Comparison of ENCODE assay signal across 17 cellular contexts in genomic region chr2:156401863-156402262, GRCh38. TPM values are rescaled to one million over a fixed set of nuclear protein-coding genes. Genes with fewer than 3 reads are reported as not detected.
A peak's percentile ranks its signal among the peaks of the same experiment; 100 is the strongest.
DNase-seq lines count a peak whose midpoint lies in the region; TF ChIP-seq lines count a peak whose summit lies in the region.
"Had no signal": no experiment of that assay in that cellular context is flagged by ENCODE, and none has a peak within 500 bp of the region (broad histone marks: within the 10 kb centered on the region; RNA-seq: fewer than 3 reads in every experiment).

No MANE protein-coding gene starts in this region.

- TF ChIP-seq CTCF in Calu3 (IDR thresholded peaks at IDR 0.05; ENCODE audit: unreplicated experiment) (no peak), Loucy (conservative IDR thresholded peaks at IDR 0.05; ENCODE audit: low read length) (no peak)

- 0 out of 2 replicates have a peak overlapping the region, but pooled peaks have one; percentile 3 for H2AFZ ChIP-seq in Loucy (ENCODE audit: low read length)

- peaks cover 29% of the 10 kb centered on the region for H3K36me3 Mint-ChIP-seq in Calu3 (ENCODE audit: insufficient read depth, unreplicated experiment)

- no peaks in the 10 kb centered on the region for H3K27me3 ChIP-seq in Loucy (ENCODE audit: insufficient read depth, low read length, poor library complexity, severe bottlenecking)
- H3K27me3 ChIP-seq in H7 (ENCODE audit: control insufficient read depth, insufficient read depth, low read length): peaks cover 4% of the 10 kb centered on the region; the same call in 1 of the 2 replicates
- H3K27me3 ChIP-seq: ascending aorta, spleen, stomach had no signal

- no peak overlapping the region for H3K9ac ChIP-seq in Loucy (ENCODE audit: low read depth, low read length, poor library complexity, severe bottlenecking)

- BruUV-seq in Calu3 (replicated peaks; lab: Mats Ljungman, UMichigan): no TSS peak

- no peak overlapping the region for H3K4me3 Mint-ChIP-seq in Calu3 (ENCODE audit: low read depth, unreplicated experiment)
- H3K4me3 Mint-ChIP-seq: activated CD8-positive, alpha-beta memory T cell treated with anti-CD3 and anti-CD28 coated beads, Interleukin-2, amount 10 ng/mL, durations not matched to agents 7 days and 5 days had no signal

- CTCF ChIA-PET in Calu3 (lab: Charles Lee): interaction anchor here (0.6 kb wide), 1 partner anchor 14 kb away, joined by 5 read pairs; no protein-coding TSS in a partner anchor

- no peaks in the 10 kb centered on the region for H4K20me1 ChIP-seq in Loucy (ENCODE audit: insufficient read depth, low read length, poor library complexity, severe bottlenecking)

- peaks cover 3% of the 10 kb centered on the region for H3F3A ChIP-seq in Loucy (ENCODE audit: low read depth)

- H3K27ac Mint-ChIP-seq in Calu3 (ENCODE audit: unreplicated experiment): peak overlapping the region; percentile 99
- H3K27ac Mint-ChIP-seq: activated CD8-positive, alpha-beta memory T cell treated with anti-CD3 and anti-CD28 coated beads, Interleukin-2, amount 10 ng/mL, durations not matched to agents 7 days and 5 days had no signal

- H3K4me1 ChIP-seq in Loucy (ENCODE audit: insufficient read depth, low read length, poor library complexity, severe bottlenecking): peaks cover 33% of the 10 kb centered on the region

- H3K9me3 ChIP-seq in Loucy (ENCODE audit: insufficient read depth, low read depth, low read length): no peaks in the 10 kb centered on the region
- H3K9me3 ChIP-seq: ascending aorta, lower lobe of right lung, spleen, stomach had no signal

- no peaks in the 10 kb centered on the region for H3K27me3 Mint-ChIP-seq in Calu3 (ENCODE audit: unreplicated experiment)
- H3K27me3 Mint-ChIP-seq: activated CD8-positive, alpha-beta memory T cell treated with anti-CD3 and anti-CD28 coated beads, Interleukin-2, amount 10 ng/mL, durations not matched to agents 7 days and 5 days had no signal

- peak overlapping the region; percentile 73 for H3K4me2 ChIP-seq in Loucy (ENCODE audit: low read depth, low read length, poor library complexity, severe bottlenecking)

- no peaks in the 10 kb centered on the region for H3K79me2 ChIP-seq in Loucy (ENCODE audit: insufficient read depth, low read length)

- intact Hi-C loops in Calu3 (cut with micrococcal nuclease; ENCODE audit: unreplicated experiment): loop anchor here (2.0 to 5.0 kb wide), 2 partner anchors 59 to 190 kb away; no protein-coding TSS in a partner anchor

- H3K4me1 Mint-ChIP-seq in Calu3 (ENCODE audit: low read depth, unreplicated experiment): peaks cover 35% of the 10 kb centered on the region

- H3K27ac ChIP-seq in caudate nucleus (ENCODE audit: low read depth, low read length): peak overlapping the region; percentile 39

- DNase-seq in Calu3: no peak
- DNase-seq in caudate nucleus (lab: John Stamatoyannopoulos, UW): no peak
- peak; percentile 8 for DNase-seq in pons (ENCODE audit: low spot score)
- no peak for DNase-seq in NCI-H774 (lab: John Stamatoyannopoulos, UW)
- DNase-seq in effector CD8-positive, alpha-beta T cell (lab: John Stamatoyannopoulos, UW): no peak
- DNase-seq in H7: no peak
- DNase-seq in SKM-1 (lab: John Stamatoyannopoulos, UW; ENCODE audit: unreplicated experiment): no peak
- DNase-seq: activated CD4-positive, CD25-positive, alpha-beta regulatory T cell; activated CD8-positive, alpha-beta memory T cell treated with anti-CD3 and anti-CD28 coated beads, Interleukin-2, amount 10 ng/mL, durations not matched to agents 7 days and 5 days; activated gamma-delta T cell treated with Interleukin-2 at 50 U/mL for 16 hours; lower lobe of right lung; NCI-H1048; nucleus accumbens; spleen; stomach had no signal

- H3K9me3 Mint-ChIP-seq in Calu3 (ENCODE audit: low read depth, unreplicated experiment): no peaks in the 10 kb centered on the region

- peak overlapping the region; percentile 89 for H3K4me3 ChIP-seq in Loucy (ENCODE audit: low read length, poor library complexity, severe bottlenecking)
- no peak overlapping the region for H3K4me3 ChIP-seq in H7 (ENCODE audit: insufficient read depth, low read depth, low read length)

- H3K36me3 ChIP-seq in Loucy (ENCODE audit: insufficient read depth, low read length) (no peaks in the 10 kb centered on the region), H7 (replicated peaks; ENCODE audit: control insufficient read depth, insufficient read depth, low read length) (no peaks in the 10 kb centered on the region)
- H3K36me3 ChIP-seq: ascending aorta, lower lobe of right lung, spleen, stomach had no signal

- H3K9me2 ChIP-seq in Loucy (replicated peaks; ENCODE audit: low read depth, low read length): no peaks in the 10 kb centered on the region

RNA-seq across cellular contexts. Expression of gene GPD2, which starts 34.3 kb away (rescaled TPM):
- total RNA-seq in Calu3 (2022): 55.4 and 60.0 TPM in 2 replicates
- total RNA-seq in H7 (2014; rRNA removed; shearing (Covaris generic)): 49.7 and 58.1 TPM in 2 replicates
